ENCODE assay signal across 8 cellular contexts in genomic region chr6:44127186-44128019, GRCh38. TPM values are rescaled to one million over a fixed set of nuclear protein-coding genes. Genes with fewer than 3 reads are reported as not detected.
DNase-seq lines count a peak whose midpoint lies in the region; ATAC-seq and TF ChIP-seq lines count a peak whose summit lies in the region.

Gene MRPL14 (minus strand): TSS chr6:44127452. CDS start chr6:44116611, 10,841 bp downstream.
Gene TMEM63B (plus strand): TSS chr6:44127554. CDS start chr6:44134585, 7,031 bp downstream.

- ATAC-seq in GM21367 (IDR thresholded peaks at IDR 0.05; ENCODE audit: unreplicated experiment): peak; percentile 56
- peak; percentile 89 for ATAC-seq in IMR-90 (ENCODE audit: low read depth)
- peak; percentile 89 for ATAC-seq in naive thymus-derived CD8-positive, alpha-beta T cell
- peak; percentile 87 to 88 for ATAC-seq in stimulated activated naive B cell treated with anti-CD40 and anti-IgM and Interleukin-4, amounts not matched to agents 10 μg/mL and 1 μg/mL and 100 μg/mL, for 72 hours (replicated peaks)

- H3K4me3 ChIP-seq in IMR-90 (ENCODE audit: insufficient read depth, low read depth, low read length) (peak within 1 kb of the TSS; percentile 94), fibroblast of lung (replicated peaks in 1 of 4; ENCODE audit: control extremely low read depth in 1 of 4, insufficient read depth in 1 of 4, low read depth in 3 of 4, low read length in 4 of 4) (peak within 1 kb of the TSS; percentile 75 to 96 (median 90))

- peak within 1 kb of the TSS; percentile 92 for H3K4me2 ChIP-seq in IMR-90 (ENCODE audit: low read depth, low read length)
- H3K4me2 ChIP-seq in fibroblast of lung (ENCODE audit: extremely low read depth, insufficient read depth, low read length): peak within 1 kb of the TSS; percentile 99

- peak; percentile 47; the same call in 1 of the 2 replicates for TF ChIP-seq POLR2A in IMR-90 (IDR thresholded peaks at IDR 0.05; ENCODE audit: low read depth, low read length)

- H3K9me3 Mint-ChIP-seq in naive thymus-derived CD8-positive, alpha-beta T cell: no peaks in the 10 kb centered on the region
- no peaks in the 10 kb centered on the region for H3K9me3 Mint-ChIP-seq in stimulated activated naive B cell treated with anti-CD40 and anti-IgM and Interleukin-4, amounts not matched to agents 10 μg/mL and 1 μg/mL and 100 μg/mL, for 72 hours

- H4K5ac ChIP-seq in IMR-90 (ENCODE audit: low read depth, low read length): peak within 1 kb of the TSS; percentile 58; the same call in 1 of the 2 replicates

- TF ChIP-seq RAD21 in IMR-90 (IDR thresholded peaks at IDR 0.05; ENCODE audit: low read length): no peak

- H3K56ac ChIP-seq in IMR-90 (ENCODE audit: extremely low read depth, insufficient read depth, low read length): peak within 1 kb of the TSS; percentile 73

- 0 out of 2 replicates have a peak within 1 kb of the TSS, but pooled peaks have one; percentile 0 for H2BK120ac ChIP-seq in IMR-90 (ENCODE audit: low read depth, low read length)

- H2AFZ ChIP-seq in IMR-90 (replicated peaks; ENCODE audit: low read length, poor library complexity) (peak within 1 kb of the TSS; percentile 93), fibroblast of lung (ENCODE audit: low read length) (peak within 1 kb of the TSS; percentile 39)

- peak within 1 kb of the TSS; percentile 94 for H3K9ac ChIP-seq in IMR-90 (ENCODE audit: low read depth, low read length)
- peak within 1 kb of the TSS; percentile 76 for H3K9ac ChIP-seq in fibroblast of lung (ENCODE audit: insufficient read depth, low read length)

- H3K18ac ChIP-seq in IMR-90 (ENCODE audit: low read depth, low read length): peak within 1 kb of the TSS; percentile 83

- H3K79me2 ChIP-seq in fibroblast of lung (ENCODE audit: control insufficient read depth, insufficient read depth, low read length): peaks cover 56% of the 10 kb centered on the region

- intact Hi-C loops in IMR-90 (cut with micrococcal nuclease): no loop called here

- in situ Hi-C loops in IMR-90 (cut with MboI; ENCODE audit: low sequenced_read_pairs): no loop called here

- peaks cover 40 to 75% of the 10 kb centered on the region in 2 experiments for H3K79me1 ChIP-seq in IMR-90 (ENCODE audit: low read depth in 1 of 2, low read length in 2 of 2)

- WGBS in IMR-90 (ENCODE audit: extremely low coverage in 2 of 2, insufficient read length in 1 of 2), 2 experiments: 1% methylated on average over 14 of the region's 80 CpGs; no CpG with 5 or more reads in 1 of the 2 experiments

- no peaks in the 10 kb centered on the region for H3K36me3 ChIP-seq in IMR-90 (ENCODE audit: control insufficient read depth, insufficient read depth, low read length)
- no peaks in the 10 kb centered on the region for H3K36me3 ChIP-seq in fibroblast of lung (ENCODE audit: control insufficient read depth, insufficient read depth, low read length)

- DNase-seq in COR-L47 (lab: John Stamatoyannopoulos, UW) (peak; percentile 86), IMR-90 (peak; percentile 88), RPMI7951 (ENCODE audit: low read depth) (peak; percentile 84), fibroblast of lung (ENCODE audit: low read depth in 2 of 2) (peak; percentile 77 to 89)
- peak; percentile 79 to 92 for DNase-seq in activated T-helper 1 cell treated with anti-CD3 and anti-CD28 coated beads, Interleukin-2, amount 50 U/mL, for 16 hours (ENCODE audit: low read depth in 1 of 2, low spot score in 1 of 2)
- DNase-seq in naive thymus-derived CD8-positive, alpha-beta T cell: peak; percentile 83 to 95 (median 90)
- peak; percentile 90 for DNase-seq in stimulated activated naive B cell treated with anti-CD40 and anti-IgM and Interleukin-4, amounts not matched to agents 10 μg/mL and 1 μg/mL and 100 μg/mL, for 72 hours

- peaks cover 0 to 5% (median 0%) of the 10 kb centered on the region in 3 donors for H3K36me3 Mint-ChIP-seq in naive thymus-derived CD8-positive, alpha-beta T cell
- peaks cover 5 to 14% of the 10 kb centered on the region in 2 donors for H3K36me3 Mint-ChIP-seq in stimulated activated naive B cell treated with anti-CD40 and anti-IgM and Interleukin-4, amounts not matched to agents 10 μg/mL and 1 μg/mL and 100 μg/mL, for 72 hours

- peak within 1 kb of the TSS; percentile 67 to 74; a peak in 2 of 4 replicates for H4K8ac ChIP-seq in IMR-90 (ENCODE audit: low read depth in 2 of 2, low read length in 2 of 2)

- peak within 1 kb of the TSS; percentile 61; the same call in 1 of the 2 replicates for H4K91ac ChIP-seq in IMR-90 (ENCODE audit: insufficient read depth, low read depth, low read length)

- H4K20me1 ChIP-seq in IMR-90 (ENCODE audit: insufficient read depth, low read length): peaks cover 47% of the 10 kb centered on the region
- peaks cover 2% of the 10 kb centered on the region for H4K20me1 ChIP-seq in fibroblast of lung (ENCODE audit: control insufficient read depth, extremely low read depth, insufficient read depth, low read length)

- H3K4me3 Mint-ChIP-seq in naive thymus-derived CD8-positive, alpha-beta T cell: peak within 1 kb of the TSS; percentile 90 to 99 (median 96)
- H3K4me3 Mint-ChIP-seq in stimulated activated naive B cell treated with anti-CD40 and anti-IgM and Interleukin-4, amounts not matched to agents 10 μg/mL and 1 μg/mL and 100 μg/mL, for 72 hours: peak within 1 kb of the TSS; percentile 88 to 100

- no peaks in the 10 kb centered on the region for H3K27me3 Mint-ChIP-seq in naive thymus-derived CD8-positive, alpha-beta T cell
- no peaks in the 10 kb centered on the region for H3K27me3 Mint-ChIP-seq in stimulated activated naive B cell treated with anti-CD40 and anti-IgM and Interleukin-4, amounts not matched to agents 10 μg/mL and 1 μg/mL and 100 μg/mL, for 72 hours

- POLR2A ChIA-PET in IMR-90 (lab: Charles Lee; ENCODE audit: unreplicated experiment): interaction anchor here (0.5 kb wide), 1 partner anchor 28 kb away, joined by 5 read pairs; no protein-coding TSS in a partner anchor
- POLR2A ChIA-PET in naive thymus-derived CD8-positive, alpha-beta T cell (lab: Charles Lee): interaction anchor here (1.4 kb wide), 1 partner anchor 120 kb away, joined by 6 read pairs; the partner anchor contains the start of gene HSP90AB1

- peak within 1 kb of the TSS; percentile 96 for H2AK9ac ChIP-seq in IMR-90 (replicated peaks; ENCODE audit: low read depth, low read length, poor library complexity)

- BruUV-seq in IMR-90 (replicated peaks; lab: Mats Ljungman, UMichigan): no TSS peak

- H3K27ac ChIP-seq in IMR-90 (ENCODE audit: insufficient read depth, low read length) (peak within 1 kb of the TSS; percentile 95), fibroblast of lung (ENCODE audit: insufficient read depth, low read length) (peak within 1 kb of the TSS; percentile 81)

- H3K23ac ChIP-seq in IMR-90 (ENCODE audit: low read depth, low read length): peak within 1 kb of the TSS; percentile 76

- H3K4ac ChIP-seq in IMR-90 (ENCODE audit: low read depth, low read length): peak within 1 kb of the TSS; percentile 91

- CTCF ChIA-PET in IMR-90 (lab: Yijun Ruan, JAX): no interaction called here

- H2AK5ac ChIP-seq in IMR-90 (ENCODE audit: low read depth, low read length): peak within 1 kb of the TSS; percentile 74

- H3K27me3 ChIP-seq in IMR-90 (ENCODE audit: control insufficient read depth, insufficient read depth, low read length) (no peaks in the 10 kb centered on the region), fibroblast of lung (ENCODE audit: control insufficient read depth, insufficient read depth, low read length) (no peaks in the 10 kb centered on the region)

- H2BK15ac ChIP-seq in IMR-90 (ENCODE audit: low read depth, low read length): no peak within 1 kb of the TSS

- peak within 1 kb of the TSS; percentile 88 for H2BK5ac ChIP-seq in IMR-90 (ENCODE audit: low read depth, low read length, poor library complexity, severe bottlenecking)

- TF ChIP-seq CTCF in IMR-90 (conservative IDR thresholded peaks at IDR 0.05; ENCODE audit: low read depth, low read length): no peak
- TF ChIP-seq CTCF in fibroblast of lung (conservative IDR thresholded peaks at IDR 0.05 in 1 of 2, IDR thresholded peaks at IDR 0.05 in 1 of 2; ENCODE audit: low read depth in 1 of 2, low read length in 2 of 2): no peak

- no peak within 1 kb of the TSS for H2BK20ac ChIP-seq in IMR-90 (ENCODE audit: low read depth, low read length)

- peaks cover 18% of the 10 kb centered on the region for H3K4me1 ChIP-seq in IMR-90 (ENCODE audit: control insufficient read depth, insufficient read depth, low read length)
- peaks cover 11% of the 10 kb centered on the region for H3K4me1 ChIP-seq in fibroblast of lung (ENCODE audit: control insufficient read depth, extremely low read depth, insufficient read depth, low read length)

- H3K27ac Mint-ChIP-seq in naive thymus-derived CD8-positive, alpha-beta T cell: peak within 1 kb of the TSS; percentile 88 to 98 (median 96)
- peak within 1 kb of the TSS; percentile 97 for H3K27ac Mint-ChIP-seq in stimulated activated naive B cell treated with anti-CD40 and anti-IgM and Interleukin-4, amounts not matched to agents 10 μg/mL and 1 μg/mL and 100 μg/mL, for 72 hours

- H3K9me1 ChIP-seq in IMR-90 (ENCODE audit: insufficient read depth, low read length): no peaks in the 10 kb centered on the region; the same call in 1 of the 2 replicates

- peaks cover 42 to 70% (median 56%) of the 10 kb centered on the region in 4 donors for H3K4me1 Mint-ChIP-seq in naive thymus-derived CD8-positive, alpha-beta T cell
- peaks cover 41 to 62% of the 10 kb centered on the region in 2 donors for H3K4me1 Mint-ChIP-seq in stimulated activated naive B cell treated with anti-CD40 and anti-IgM and Interleukin-4, amounts not matched to agents 10 μg/mL and 1 μg/mL and 100 μg/mL, for 72 hours

- peak within 1 kb of the TSS; percentile 87 for H3K14ac ChIP-seq in IMR-90 (replicated peaks; ENCODE audit: low read depth, low read length)

- H3K9me3 ChIP-seq in IMR-90 (ENCODE audit: control insufficient read depth, insufficient read depth, low read length): no peaks in the 10 kb centered on the region
- H3K9me3 ChIP-seq in fibroblast of lung (ENCODE audit: control insufficient read depth, insufficient read depth, low read depth, low read length): no peaks in the 10 kb centered on the region

- dilution Hi-C loops in IMR-90 (cut with HindIII; ENCODE audit: low sequenced_read_pairs, unreplicated experiment): no loop called here

RNA-seq across cellular contexts. Expression of gene MRPL14, which starts in this region (rescaled TPM):
- 43.7 and 52.8 TPM in 2 replicates for total RNA-seq in IMR-90 (2012; rRNA removed)
- 87.9 and 102 TPM in 2 replicates for polyA plus RNA-seq in IMR-90 (2012; rRNA removed)
- 107 and 112 TPM in 2 replicates for polyA plus RNA-seq in IMR-90 (2012; cell fraction: cytosol; rRNA removed)
- 25.7 and 42.9 TPM in 2 replicates for polyA plus RNA-seq in IMR-90 (2012; cell fraction: nucleus; rRNA removed; ENCODE audit: low replicate concordance)
- 104 and 109 TPM in 2 replicates for total RNA-seq in RPMI7951 (2014; rRNA removed; shearing (Covaris generic))
- total RNA-seq in fibroblast of lung: 53.7 and 60.6 TPM in 2 replicates
- 36.2 and 51.9 TPM in 2 replicates for polyA plus RNA-seq in fibroblast of lung
- polyA plus RNA-seq in fibroblast of lung (2012): 64.9 and 96.3 TPM in 2 replicates
- polyA minus RNA-seq in fibroblast of lung (ENCODE audit: low replicate concordance): 13.2 and 13.9 TPM in 2 replicates
- 10 to 100 TPM; 17.0 to 20.4 TPM for total RNA-seq in naive thymus-derived CD8-positive, alpha-beta T cell
- 10 to 100 TPM; 76.5 to 89.3 (median 80.3) TPM for polyA plus RNA-seq in naive thymus-derived CD8-positive, alpha-beta T cell

RNA-seq across cellular contexts. Expression of gene TMEM63B, which starts in this region (rescaled TPM):
- 12.2 and 12.8 TPM in 2 replicates for total RNA-seq in IMR-90 (2012; rRNA removed)
- 42.6 and 45.6 TPM in 2 replicates for polyA plus RNA-seq in IMR-90 (2012; rRNA removed)
- 18.6 and 55.2 TPM in 2 replicates for polyA plus RNA-seq in IMR-90 (2012; cell fraction: cytosol; rRNA removed)
- 129 TPM in 2 replicates for polyA plus RNA-seq in IMR-90 (2012; cell fraction: nucleus; rRNA removed; ENCODE audit: low replicate concordance)
- total RNA-seq in RPMI7951 (2014; rRNA removed; shearing (Covaris generic)): 20.8 and 23.6 TPM in 2 replicates
- total RNA-seq in fibroblast of lung: 22.9 and 42.1 TPM in 2 replicates
- polyA plus RNA-seq in fibroblast of lung: 32.2 and 47.6 TPM in 2 replicates
- 22.8 and 29.5 TPM in 2 replicates for polyA plus RNA-seq in fibroblast of lung (2012)
- polyA minus RNA-seq in fibroblast of lung (ENCODE audit: low replicate concordance): 126 and 162 TPM in 2 replicates
- 10 to 100 TPM; 15.5 to 15.9 TPM for total RNA-seq in naive thymus-derived CD8-positive, alpha-beta T cell
- 1 to 10 TPM in 1 of 3 donors, under 1 TPM in 2; 0.26 to 2.2 (median 0.96) TPM for polyA plus RNA-seq in naive thymus-derived CD8-positive, alpha-beta T cell

Comparison
In these comparisons a context has a peak if more than half of its experiments do, and no peak if none do; other contexts are left out.
1. Peak in every context shown above with its lines: DNase-seq, ATAC-seq, H3K4me3 ChIP-seq and H3K27ac ChIP-seq.
2. RNA of gene TMEM63B (polyA plus RNA-seq): 18.6 to 129 TPM in IMR-90 and 22.8 to 47.6 TPM in fibroblast of lung; 0.26 to 2.2 TPM in naive thymus-derived CD8-positive, alpha-beta T cell; every median in the first group is over 4 times any median in the second.